1 cellular context compared by ENCODE assay signal in the genomic region with DNA sequence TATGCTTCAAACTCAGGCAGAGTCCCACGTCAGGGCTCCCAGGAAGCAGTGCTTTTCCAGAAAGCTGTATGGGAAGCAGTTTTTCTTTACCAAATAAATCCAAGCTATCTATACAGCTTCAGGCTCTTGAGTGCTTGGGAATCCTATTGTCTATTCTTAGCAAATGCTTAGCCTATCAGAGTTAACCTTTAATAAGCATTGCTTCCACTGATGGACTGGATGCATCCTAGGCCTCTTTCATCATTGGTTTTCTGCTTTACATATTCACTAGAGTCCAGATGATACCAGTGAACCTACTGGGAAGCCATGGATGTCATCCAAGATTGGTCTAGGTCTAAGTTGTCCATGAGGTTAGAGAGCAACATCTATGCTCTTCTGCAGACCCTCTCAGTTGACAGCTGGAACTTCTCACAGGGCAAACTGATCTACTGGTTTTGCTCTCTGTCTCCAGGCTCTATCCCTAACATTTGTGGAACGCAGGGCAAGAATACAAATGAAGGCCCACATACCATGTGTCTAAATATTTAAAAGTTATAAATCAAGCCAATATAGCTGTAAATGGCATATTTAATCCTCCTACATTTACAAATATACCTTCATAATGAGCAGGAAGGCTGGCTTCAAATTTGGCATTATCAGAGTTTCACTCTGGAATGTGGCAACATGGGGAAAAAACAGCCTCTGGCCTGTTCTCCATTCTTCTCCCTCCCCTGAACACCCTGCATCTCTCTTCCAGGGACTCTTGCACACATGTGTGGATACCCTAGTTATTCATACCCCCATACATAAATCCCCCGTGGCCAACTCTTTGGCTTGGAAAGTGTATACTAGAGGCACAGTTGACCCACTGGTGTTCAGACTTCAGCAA.
TF ChIP-seq lines count a peak whose summit lies in the region.

No MANE protein-coding gene starts in this region.

TF ChIP-seq in H1, 55 proteins besides CTCF, POLR2A, EP300 and RAD21:
- TF ChIP-seq YY1 (IDR thresholded peaks at IDR 0.05; ENCODE audit: low read depth, low read length) (no peak), E2F6 (IDR thresholded peaks at IDR 0.05) (no peak), RFX5 (IDR thresholded peaks at IDR 0.05; ENCODE audit: borderline replicate concordance, low read depth, low read length) (no peak), JUN (IDR thresholded peaks at IDR 0.05; ENCODE audit: low read depth, low read length) (no peak), MAFK (IDR thresholded peaks at IDR 0.05; ENCODE audit: low read depth, low read length) (no peak), FOSL1 (IDR thresholded peaks at IDR 0.05; ENCODE audit: insufficient read depth, low read depth, low read length) (no peak), EZH2 (IDR thresholded peaks at IDR 0.05; ENCODE audit: low read depth, low read length, severe bottlenecking) (no peak), EGR1 (IDR thresholded peaks at IDR 0.05; ENCODE audit: borderline replicate concordance, low read depth, low read length) (no peak)
